ENCODE assay signal across 12 cellular contexts in the genomic region with DNA sequence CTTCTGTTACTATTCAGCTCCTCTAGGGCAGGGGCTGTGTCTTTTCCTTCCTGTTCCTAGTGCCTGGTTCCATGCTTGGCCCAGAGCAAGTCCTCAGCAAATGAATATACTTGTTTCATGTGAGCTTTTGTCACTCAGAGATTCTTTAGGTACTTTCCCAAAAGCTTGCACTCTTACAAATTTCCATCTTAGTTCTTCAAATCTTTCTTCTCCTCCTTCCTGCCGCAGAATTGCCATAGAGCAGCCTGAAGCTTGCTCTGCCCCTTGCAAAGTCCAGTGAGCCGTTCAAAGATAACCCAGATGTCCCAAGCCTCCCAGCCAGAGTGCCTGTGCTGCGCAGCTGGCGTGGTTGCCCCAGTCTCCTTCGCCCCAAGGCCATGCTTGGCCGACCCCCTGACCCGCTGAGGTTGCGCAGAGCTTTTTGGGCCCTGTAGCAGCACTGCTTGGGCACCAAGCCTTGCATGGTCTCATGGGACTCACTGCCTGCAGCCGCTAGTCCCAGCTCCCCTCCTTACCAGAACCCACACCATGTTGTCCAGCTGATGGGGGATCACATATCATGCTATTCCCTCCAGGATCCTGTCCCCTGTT. TPM values are rescaled to one million over a fixed set of nuclear protein-coding genes. Genes with fewer than 3 reads are reported as not detected.
DNase-seq lines count a peak whose midpoint lies in the region; ATAC-seq and TF ChIP-seq lines count a peak whose summit lies in the region.
"Had no signal": no experiment of that assay in that cellular context is flagged by ENCODE, and none has a peak within 500 bp of the region (broad histone marks: within the 10 kb centered on the region; RNA-seq: fewer than 3 reads in every experiment).

No MANE protein-coding gene starts in this region.

- no peak for TF ChIP-seq POLR2A in breast epithelium (IDR thresholded peaks at IDR 0.05)
- TF ChIP-seq POLR2A in uterus (IDR thresholded peaks at IDR 0.05): no peak

- no peaks in the 10 kb centered on the region for H3K9me3 Mint-ChIP-seq in activated naive CD4-positive, alpha-beta T cell treated with anti-CD3 and anti-CD28 coated beads, Interleukin-2, amount 50 U/mL, for 24 hours
- peaks cover 24% of the 10 kb centered on the region for H3K9me3 Mint-ChIP-seq in nephron progenitor cell
- H3K9me3 Mint-ChIP-seq: effector memory CD8-positive, alpha-beta T cell had no signal

- H3K27me3 ChIP-seq in breast epithelium (no peaks in the 10 kb centered on the region), uterus (no peaks in the 10 kb centered on the region)

- H3K9me3 ChIP-seq in breast epithelium: no peaks in the 10 kb centered on the region
- H3K9me3 ChIP-seq in uterus: no peaks in the 10 kb centered on the region

- no peak for ATAC-seq in GM19324 (IDR thresholded peaks at IDR 0.05; ENCODE audit: low FRiP score, unreplicated experiment)
- ATAC-seq: effector memory CD8-positive, alpha-beta T cell had no signal

- no peak overlapping the region for H3K4me3 Mint-ChIP-seq in activated naive CD4-positive, alpha-beta T cell treated with anti-CD3 and anti-CD28 coated beads, Interleukin-2, amount 50 U/mL, for 24 hours
- H3K4me3 Mint-ChIP-seq in nephron progenitor cell: peak overlapping the region; percentile 10
- H3K4me3 Mint-ChIP-seq: effector memory CD8-positive, alpha-beta T cell had no signal

- TF ChIP-seq CTCF in breast epithelium (IDR thresholded peaks at IDR 0.05) (no peak), nephron progenitor cell (IDR thresholded peaks at IDR 0.05) (no peak), uterus (IDR thresholded peaks at IDR 0.05) (no peak)

- H3K27me3 Mint-ChIP-seq in activated naive CD4-positive, alpha-beta T cell treated with anti-CD3 and anti-CD28 coated beads, Interleukin-2, amount 50 U/mL, for 24 hours: no peaks in the 10 kb centered on the region
- no peaks in the 10 kb centered on the region for H3K27me3 Mint-ChIP-seq in nephron progenitor cell (ENCODE audit: low read depth, poor library complexity)

- H3K27ac ChIP-seq in breast epithelium (peak overlapping the region; percentile 49 to 78), uterus (peak overlapping the region; percentile 62 to 80)
- H3K27ac ChIP-seq: SK-N-MC had no signal

- intact Hi-C loops in breast epithelium (cut with DNase I; ENCODE audit: low total_unique reads): no loop called here
- intact Hi-C loops in uterus (cut with DNase I; ENCODE audit: low total_unique reads): no loop called here

- H3K27ac Mint-ChIP-seq in activated naive CD4-positive, alpha-beta T cell treated with anti-CD3 and anti-CD28 coated beads, Interleukin-2, amount 50 U/mL, for 24 hours: peak overlapping the region; percentile 6
- peak overlapping the region; percentile 44 for H3K27ac Mint-ChIP-seq in nephron progenitor cell
- H3K27ac Mint-ChIP-seq: effector memory CD8-positive, alpha-beta T cell had no signal

- peaks cover 12 to 34% of the 10 kb centered on the region in 2 donors for H3K4me1 ChIP-seq in breast epithelium
- H3K4me1 ChIP-seq in uterus: peaks cover 24 to 34% of the 10 kb centered on the region in 2 donors

- H3K4me1 Mint-ChIP-seq in activated naive CD4-positive, alpha-beta T cell treated with anti-CD3 and anti-CD28 coated beads, Interleukin-2, amount 50 U/mL, for 24 hours: peaks cover 13% of the 10 kb centered on the region
- H3K4me1 Mint-ChIP-seq in nephron progenitor cell: peaks cover 71% of the 10 kb centered on the region

- H3K36me3 ChIP-seq in breast epithelium (no peaks in the 10 kb centered on the region), uterus (no peaks in the 10 kb centered on the region)

- H3K4me3 ChIP-seq in breast epithelium (no peak overlapping the region), uterus (no peak overlapping the region)
- H3K4me3 ChIP-seq: SK-N-MC had no signal

- no peak for DNase-seq in activated naive CD4-positive, alpha-beta T cell treated with Interleukin-2 at 50 U/mL for 16 hours
- no peak for DNase-seq in breast epithelium (ENCODE audit: low spot score in 2 of 2)
- no peak for DNase-seq in nephron progenitor cell
- no peak for DNase-seq in uterus
- no peak for DNase-seq in effector CD4-positive, alpha-beta T cell
- DNase-seq in NCI-H1436 treated with DMSO at 0.1 percent for 48 hours (lab: John Stamatoyannopoulos, UW): no peak
- DNase-seq: activated CD8-positive, alpha-beta memory T cell treated with anti-CD3 and anti-CD28 coated beads, Interleukin-2, amount 50 U/mL, for 48 hours; effector memory CD8-positive, alpha-beta T cell; NCI-H146 had no signal

- no peaks in the 10 kb centered on the region for H3K36me3 Mint-ChIP-seq in activated naive CD4-positive, alpha-beta T cell treated with anti-CD3 and anti-CD28 coated beads, Interleukin-2, amount 50 U/mL, for 24 hours
- peaks cover 27% of the 10 kb centered on the region for H3K36me3 Mint-ChIP-seq in nephron progenitor cell (ENCODE audit: low read depth)

RNA-seq across cellular contexts. Expression of a gene that starts 20.7 kb away (rescaled TPM):
- total RNA-seq in breast epithelium (10 to 100 TPM; 20.2 to 34.5 (median 25.6) TPM), uterus (10 to 100 TPM; 12.3 to 44.7 (median 28.1) TPM)
